Comparison of ENCODE assay signal across 8 cellular contexts in the genomic region with DNA sequence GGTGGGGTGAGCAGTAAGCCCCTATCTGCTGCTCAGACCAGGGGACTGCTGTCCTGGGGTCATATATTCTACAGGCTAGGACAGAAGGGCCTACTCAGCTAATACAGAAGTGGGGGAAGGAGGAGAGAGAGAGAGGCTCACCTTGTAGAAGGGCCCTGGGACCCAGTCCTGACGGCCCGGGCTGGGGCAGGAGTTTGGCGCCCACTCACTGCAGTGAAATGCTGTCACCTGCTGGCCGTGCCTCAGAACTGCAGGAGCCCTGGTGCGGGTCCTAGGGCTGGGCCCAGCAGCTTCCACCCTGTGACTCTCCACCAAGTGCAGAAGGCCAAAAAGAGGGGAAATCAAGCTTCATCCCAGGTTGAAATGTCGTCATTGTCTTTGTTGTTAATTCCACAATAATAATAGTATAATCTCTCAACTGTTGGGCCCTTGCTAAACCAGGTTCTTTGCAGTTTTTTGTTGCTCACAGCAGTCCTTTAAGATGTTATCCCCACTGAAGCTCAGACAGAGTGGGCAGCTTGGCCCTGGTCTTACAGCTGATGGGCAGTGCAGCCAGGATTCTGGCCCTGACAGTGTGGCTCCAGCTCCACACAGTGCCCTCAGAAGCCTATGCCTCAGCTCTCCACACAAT. TPM values are rescaled to one million over a fixed set of nuclear protein-coding genes. Genes with fewer than 3 reads are reported as not detected.
DNase-seq lines count a peak whose midpoint lies in the region; FAIRE-seq and TF ChIP-seq lines count a peak whose summit lies in the region.

No MANE protein-coding gene starts in this region.

- no peak for TF ChIP-seq EP300 in SK-N-SH (IDR thresholded peaks at IDR 0.05; ENCODE audit: borderline replicate concordance in 1 of 2, low read depth in 1 of 2, low read length in 1 of 2)

- H2AFZ ChIP-seq in SK-N-SH (ENCODE audit: low read depth): no peak overlapping the region

- no peak overlapping the region for H3K27ac Mint-ChIP-seq in activated naive CD4-positive, alpha-beta T cell treated with anti-CD3 and anti-CD28 coated beads, Interleukin-2, amount 10 ng/mL, durations not matched to agents 7 days and 5 days
- H3K27ac Mint-ChIP-seq in glutamatergic neuron (ENCODE audit: unreplicated experiment): no peak overlapping the region

- no peaks in the 10 kb centered on the region for H3K9me2 ChIP-seq in SK-N-SH

- TF ChIP-seq CTCF in SK-N-SH (IDR thresholded peaks at IDR 0.05): peak; percentile 98
- peak; percentile 98 for TF ChIP-seq CTCF in glutamatergic neuron (IDR thresholded peaks at IDR 0.05; ENCODE audit: partially characterized antibody, unreplicated experiment)

- DNase-seq in NCI-H2081 (lab: John Stamatoyannopoulos, UW) (peak; percentile 54 to 71), NCI-H2081 treated with DMSO at 0.1 percent for 48 hours (lab: John Stamatoyannopoulos, UW) (no peak), KG1 (lab: John Stamatoyannopoulos, UW) (peak; percentile 62), SK-N-SH (peak; percentile 95), glutamatergic neuron (peak; percentile 90), posterior vena cava (ENCODE audit: low spot score) (peak; percentile 88), urothelium cell line (ENCODE audit: low spot score) (peak; percentile 80)
- peak; percentile 72 for DNase-seq in activated naive CD4-positive, alpha-beta T cell treated with anti-CD3 and anti-CD28 coated beads, Interleukin-2, amount 10 ng/mL, durations not matched to agents 7 days and 5 days

- no peak overlapping the region for H3K9ac ChIP-seq in SK-N-SH

- no peaks in the 10 kb centered on the region for H3K36me3 Mint-ChIP-seq in activated naive CD4-positive, alpha-beta T cell treated with anti-CD3 and anti-CD28 coated beads, Interleukin-2, amount 10 ng/mL, durations not matched to agents 7 days and 5 days
- H3K36me3 Mint-ChIP-seq in glutamatergic neuron (ENCODE audit: unreplicated experiment): no peaks in the 10 kb centered on the region

- H3K9me3 Mint-ChIP-seq in activated naive CD4-positive, alpha-beta T cell treated with anti-CD3 and anti-CD28 coated beads, Interleukin-2, amount 10 ng/mL, durations not matched to agents 7 days and 5 days: no peaks in the 10 kb centered on the region
- peaks cover 11% of the 10 kb centered on the region for H3K9me3 Mint-ChIP-seq in glutamatergic neuron (ENCODE audit: unreplicated experiment)

- POLR2A ChIA-PET in SK-N-SH (lab: Yijun Ruan, JAX): interaction anchor here (0.7 to 2.2 kb wide), 11 partner anchors 13 to 423 kb away, joined by 3 to 12 read pairs (median 4); a partner anchor contains a TSS

- no peak for FAIRE-seq in urothelium cell line (lab: Jason Lieb, UNC)

- peak; percentile 99 for TF ChIP-seq RAD21 in SK-N-SH (IDR thresholded peaks at IDR 0.05; ENCODE audit: low read length)

- H4K20me1 ChIP-seq in SK-N-SH (ENCODE audit: insufficient read depth): no peaks in the 10 kb centered on the region

- no peak overlapping the region for H3K4me3 Mint-ChIP-seq in activated naive CD4-positive, alpha-beta T cell treated with anti-CD3 and anti-CD28 coated beads, Interleukin-2, amount 10 ng/mL, durations not matched to agents 7 days and 5 days
- H3K4me3 Mint-ChIP-seq in glutamatergic neuron (ENCODE audit: unreplicated experiment): no peak overlapping the region

- peak overlapping the region in 1 of 2 experiments; percentile 24; a peak in 1 of 4 replicates for H3K4me3 ChIP-seq in SK-N-SH (ENCODE audit: low read depth in 2 of 2, low read length in 1 of 2)

- H3K36me3 ChIP-seq in SK-N-SH (replicated peaks in 1 of 2; ENCODE audit: control insufficient read depth in 1 of 2, insufficient read depth in 2 of 2, low read length in 1 of 2): no peaks in the 10 kb centered on the region

- CTCF ChIA-PET in SK-N-SH (lab: Yijun Ruan, JAX): interaction anchor here (0.6 to 7.8 kb wide), 128 partner anchors 10 to 726 kb away, joined by 3 to 129 read pairs (median 5); a partner anchor contains a TSS
- CTCF ChIA-PET in activated naive CD4-positive, alpha-beta T cell treated with anti-CD3 and anti-CD28 coated beads, Interleukin-2, amount 10 ng/mL, durations not matched to agents 7 days and 5 days (lab: Charles Lee): interaction anchor here (0.7 to 3.1 kb wide), 15 partner anchors 9 to 628 kb away, joined by 3 to 13 read pairs (median 3); no protein-coding TSS in a partner anchor

- no peaks in the 10 kb centered on the region for H3K4me1 Mint-ChIP-seq in activated naive CD4-positive, alpha-beta T cell treated with anti-CD3 and anti-CD28 coated beads, Interleukin-2, amount 10 ng/mL, durations not matched to agents 7 days and 5 days
- H3K4me1 Mint-ChIP-seq in glutamatergic neuron (ENCODE audit: low read depth, unreplicated experiment): peaks cover 6% of the 10 kb centered on the region

- H3K27me3 Mint-ChIP-seq in activated naive CD4-positive, alpha-beta T cell treated with anti-CD3 and anti-CD28 coated beads, Interleukin-2, amount 10 ng/mL, durations not matched to agents 7 days and 5 days: peaks cover 25% of the 10 kb centered on the region
- H3K27me3 Mint-ChIP-seq in glutamatergic neuron (ENCODE audit: unreplicated experiment): peaks cover 9% of the 10 kb centered on the region

- peaks cover 0 to 43% of the 10 kb centered on the region in 2 experiments; a peak in 1 of 4 replicates for H3K4me1 ChIP-seq in SK-N-SH (ENCODE audit: control insufficient read depth in 1 of 2, insufficient read depth in 2 of 2, low read depth in 1 of 2, low read length in 1 of 2)

- H3K4me2 ChIP-seq in SK-N-SH: no peak overlapping the region

- no peaks in the 10 kb centered on the region for H3K9me3 ChIP-seq in SK-N-SH

- H3K27ac ChIP-seq in SK-N-SH (ENCODE audit: low read depth in 2 of 2, low read length in 1 of 2): peak overlapping the region in 1 of 2 experiments; percentile 56; a peak in 2 of 4 replicates

- no peaks in the 10 kb centered on the region for H3K79me2 ChIP-seq in SK-N-SH (ENCODE audit: insufficient read depth)

- peaks cover 17% of the 10 kb centered on the region; the same call in 1 of the 2 replicates for H3K27me3 ChIP-seq in SK-N-SH (ENCODE audit: insufficient read depth)

- intact Hi-C loops in posterior vena cava (cut with DNase I): loop anchor here in 1 of 2 donors (5.0 to 10.0 kb wide), 2 partner anchors 441 to 623 kb away; no protein-coding TSS in a partner anchor

- WGBS in SK-N-SH (ENCODE audit: low lambda C conversion rate): 20% methylated on average over 3 of the region's 6 CpGs

- no peaks in the 10 kb centered on the region for H3F3A ChIP-seq in SK-N-SH (replicated peaks; ENCODE audit: insufficient read depth)

TF ChIP-seq in SK-N-SH, 30 proteins besides CTCF, POLR2A, EP300 and RAD21:
- TF ChIP-seq GATA2 (CRISPR knock-in tag; IDR thresholded peaks at IDR 0.05) (no peak), SMC3 (IDR thresholded peaks at IDR 0.05; ENCODE audit: low read depth, low read length) (peak; percentile 99), POLR2AphosphoS5 (IDR thresholded peaks at IDR 0.05; ENCODE audit: low read depth, low read length) (no peak), TEAD4 (IDR thresholded peaks at IDR 0.05; ENCODE audit: borderline replicate concordance, insufficient read depth) (no peak), FOSL2 (IDR thresholded peaks at IDR 0.05; ENCODE audit: borderline replicate concordance, low read depth) (no peak), EZH2phosphoT487 (IDR thresholded peaks at IDR 0.05; ENCODE audit: borderline replicate concordance, low read depth) (no peak), GABPA (IDR thresholded peaks at IDR 0.05; ENCODE audit: low read depth) (no peak)

RNA-seq across cellular contexts. Expression of a gene that starts 29.6 kb away (rescaled TPM):
- polyA plus RNA-seq in SK-N-SH (2012; rRNA removed): 0.03 TPM in 1 of 2 replicates, not detected in the other
- polyA plus RNA-seq in SK-N-SH (2012; cell fraction: cytosol; rRNA removed): 0.03 TPM in 1 of 2 replicates, not detected in the other
- polyA plus RNA-seq in SK-N-SH (2012; cell fraction: nucleus; rRNA removed): 0.05 TPM in 1 of 2 replicates, not detected in the other
- total RNA-seq in glutamatergic neuron (ENCODE audit: unreplicated experiment): not detected
- 1 to 10 TPM; 8.5 to 8.7 TPM for total RNA-seq in posterior vena cava
